ENCODE assay signal across 8 cellular contexts in genomic region chr2:98731709-98732349, GRCh38. TPM values are rescaled to one million over a fixed set of nuclear protein-coding genes. Genes with fewer than 3 reads are reported as not detected.
DNase-seq lines count a peak whose midpoint lies in the region; ATAC-seq, FAIRE-seq and TF ChIP-seq lines count a peak whose summit lies in the region.

No MANE protein-coding gene starts in this region.

- in situ Hi-C loops in GM12878 (cut with MboI) = no loop called here

- H4K20me1 ChIP-seq in GM12878 (ENCODE audit: control insufficient read depth, insufficient read depth) = no peaks in the 10 kb centered on the region

- H3K79me2 ChIP-seq in GM12878 (ENCODE audit: control insufficient read depth, insufficient read depth, low read length) = no peaks in the 10 kb centered on the region; the same call in 1 of the 2 replicates

- H3K4me1 ChIP-seq in A549 = peaks cover 13% of the 10 kb centered on the region; the same call in 2 of the 3 replicates
- no peaks in the 10 kb centered on the region; the same call in 1 of the 2 replicates for H3K4me1 ChIP-seq in GM12878 (ENCODE audit: control insufficient read depth, insufficient read depth, low read length)
- peaks cover 11% of the 10 kb centered on the region for H3K4me1 ChIP-seq in mesenchymal stem cell (ENCODE audit: control insufficient read depth, insufficient read depth, low read depth, low read length)

- TF ChIP-seq RAD21 in A549 (conservative IDR thresholded peaks at IDR 0.05 in 1 of 2, IDR thresholded peaks at IDR 0.05 in 1 of 2) (no peak), GM12878 (IDR thresholded peaks at IDR 0.05; ENCODE audit: insufficient read depth, low read depth, low read length) (no peak)

- DNase-seq in A549 (ENCODE audit: low read depth in 1 of 2, low spot score in 1 of 2) (no peak), HFFc6 (no peak), GM12878 (ENCODE audit: low read depth, low spot score) (no peak), mesenchymal stem cell (no peak), A172 (ENCODE audit: low spot score) (no peak), T1000 (lab: John Stamatoyannopoulos, UW) (no peak), C1 segment of cervical spinal cord (lab: John Stamatoyannopoulos, UW) (no peak), DMS153 (lab: John Stamatoyannopoulos, UW) (no peak)

- CTCF ChIA-PET in A549 (lab: Yijun Ruan, JAX) (no interaction called here), GM12878 (lab: Yijun Ruan, JAX) (interaction anchor here (1.5 to 1.8 kb wide), 4 partner anchors 14 to 86 kb away, joined by 3 to 5 read pairs (median 4); no protein-coding TSS in a partner anchor)

- H3K4me2 ChIP-seq in A549 (peak overlapping the region; percentile 94), GM12878 (ENCODE audit: control insufficient read depth, insufficient read depth) (peak overlapping the region; percentile 78), mesenchymal stem cell (ENCODE audit: low read length, poor library complexity, severe bottlenecking) (peak overlapping the region; percentile 98)

- no peak overlapping the region for H3K14ac ChIP-seq in mesenchymal stem cell (ENCODE audit: low read length in 2 of 2)

- no peaks in the 10 kb centered on the region for H3K9me3 ChIP-seq in A549
- H3K9me3 ChIP-seq in GM12878 (replicated peaks; ENCODE audit: control insufficient read depth, insufficient read depth, low read length) = no peaks in the 10 kb centered on the region; the same call in 2 of the 3 replicates
- no peaks in the 10 kb centered on the region for H3K9me3 ChIP-seq in mesenchymal stem cell (ENCODE audit: control insufficient read depth, low read length)

- no peak overlapping the region for H3K27ac Mint-ChIP-seq in HFFc6

- no peak overlapping the region for H2BK5ac ChIP-seq in mesenchymal stem cell (ENCODE audit: low read depth, low read length, poor library complexity, severe bottlenecking)

- 55% methylated on average over 12 of the region's 13 CpGs for WGBS in A549 (ENCODE audit: missing lambda C conversion rate)
- WGBS in GM12878 (ENCODE audit: insufficient coverage, insufficient replicate concordance, low lambda C conversion rate, missing lambda C conversion rate) = 7% methylated on average over 13 of the region's 13 CpGs
- 24% methylated on average over 9 of the region's 13 CpGs for WGBS in mesenchymal stem cell

- no peak for TF ChIP-seq EP300 in A549 (IDR thresholded peaks at IDR 0.05)
- no peak for TF ChIP-seq EP300 in GM12878 (IDR thresholded peaks at IDR 0.05; ENCODE audit: borderline replicate concordance in 1 of 2, control insufficient read depth in 1 of 2, low read depth in 2 of 2, low read length in 2 of 2)

- TSS peak; percentile 88 for BruUV-seq in GM12878 (replicated peaks; lab: Mats Ljungman, UMichigan)

- no peak overlapping the region for H3K23ac ChIP-seq in mesenchymal stem cell (ENCODE audit: low read length in 2 of 2)

- no peak overlapping the region for H2BK12ac ChIP-seq in mesenchymal stem cell (ENCODE audit: low read length in 2 of 2)

- 0 out of 2 replicates have a peak, but pooled peaks cover 3% of the 10 kb centered on the region for H3K36me3 Mint-ChIP-seq in HFFc6 (ENCODE audit: low read depth)

- no peak overlapping the region for H3K4ac ChIP-seq in mesenchymal stem cell (ENCODE audit: low read depth in 1 of 2, low read length in 2 of 2)

- no peaks in the 10 kb centered on the region for H3K36me3 ChIP-seq in GM12878 (ENCODE audit: control insufficient read depth in 2 of 2, insufficient read depth in 2 of 2, low read length in 1 of 2)
- no peaks in the 10 kb centered on the region for H3K36me3 ChIP-seq in mesenchymal stem cell (ENCODE audit: control insufficient read depth in 1 of 2, insufficient read depth in 2 of 2, low read depth in 1 of 2, low read length in 2 of 2)

- SMC1A ChIA-PET in GM12878 (lab: Charles Lee; ENCODE audit: uncharacterized antibody, unreplicated experiment) = interaction anchor here (1.1 to 7.4 kb wide), 5 partner anchors 10 to 26 kb away, joined by 3 to 37 read pairs (median 7); no protein-coding TSS in a partner anchor

- H3K27me3 ChIP-seq in GM12878 (replicated peaks in 1 of 2; ENCODE audit: control insufficient read depth in 2 of 2, insufficient read depth in 2 of 2, low read length in 1 of 2) (no peaks in the 10 kb centered on the region; a peak in 1 of 4 replicates), mesenchymal stem cell (ENCODE audit: control insufficient read depth in 1 of 2, insufficient read depth in 1 of 2, low read length in 2 of 2) (peaks cover 46 to 59% of the 10 kb centered on the region in 2 experiments)

- ATAC-seq in A549 (no peak), GM12878 (no peak)

- no peak overlapping the region for H2BK15ac ChIP-seq in mesenchymal stem cell (ENCODE audit: low read depth, poor library complexity, severe bottlenecking)

- H3K9ac ChIP-seq in GM12878 (ENCODE audit: control insufficient read depth, insufficient read depth, low read length) (peak overlapping the region; percentile 67; the same call in 1 of the 2 replicates), mesenchymal stem cell (ENCODE audit: low read length) (peak overlapping the region; percentile 73)

- TF ChIP-seq POLR2A in A549 (IDR thresholded peaks at IDR 0.05; ENCODE audit: low read length) (no peak), GM12878 (IDR thresholded peaks at IDR 0.05; ENCODE audit: low read depth, low read length) (no peak)

- POLR2A ChIA-PET in A549 (lab: Yijun Ruan, JAX) (interaction anchor here (0.6 kb wide), 1 partner anchor 584 kb away, joined by 3 read pairs; no protein-coding TSS in a partner anchor), GM12878 (lab: Charles Lee) (interaction anchor here (1.0 to 3.2 kb wide), 2 partner anchors 23 to 27 kb away, joined by 3 to 16 read pairs; no protein-coding TSS in a partner anchor)

- TF ChIP-seq CTCF in A549 (IDR thresholded peaks at IDR 0.05) (no peak), HFFc6 (IDR thresholded peaks at IDR 0.05) (no peak), GM12878 (IDR thresholded peaks at IDR 0.05 in 2 of 3, conservative IDR thresholded peaks at IDR 0.05 in 1 of 3; ENCODE audit: control insufficient read depth in 2 of 3, extremely low read depth in 1 of 3, insufficient read depth in 1 of 3, low read depth in 3 of 3, low read length in 3 of 3) (no peak)

- H3K9me3 Mint-ChIP-seq in HFFc6 = no peaks in the 10 kb centered on the region

- H2AK5ac ChIP-seq in mesenchymal stem cell (ENCODE audit: low read length, severe bottlenecking) = no peak overlapping the region

- H3K27ac ChIP-seq in A549 (peak overlapping the region; percentile 75 to 89; a peak in 5 of 6 replicates), GM12878 (ENCODE audit: control insufficient read depth, insufficient read depth) (no peak overlapping the region), mesenchymal stem cell (ENCODE audit: low read length, poor library complexity, severe bottlenecking) (no peak overlapping the region)

- RAD21 ChIA-PET in GM12878 (lab: Charles Lee; ENCODE audit: unreplicated experiment) = interaction anchor here (1.0 to 2.6 kb wide), 4 partner anchors 26 to 605 kb away, joined by 3 to 11 read pairs (median 6); partner anchors contain the start of gene EIF5B

- H3K18ac ChIP-seq in mesenchymal stem cell (ENCODE audit: low read depth in 1 of 2, low read length in 2 of 2) = no peak overlapping the region

- FAIRE-seq in A549 (lab: Jason Lieb, UNC) = no peak
- peak; percentile 78 for FAIRE-seq in GM12878 (lab: Jason Lieb, UNC)

- H3K4me3 ChIP-seq in A549 (peak overlapping the region; percentile 85), GM12878 (peak overlapping the region; percentile 80), mesenchymal stem cell (ENCODE audit: insufficient read depth in 1 of 2, low read depth in 1 of 2, low read length in 2 of 2) (peak overlapping the region; percentile 70 to 76)

- H2AFZ ChIP-seq in GM12878 (ENCODE audit: control insufficient read depth, low read depth, low read length) (peak overlapping the region; percentile 72), mesenchymal stem cell (ENCODE audit: low read depth, low read length) (peak overlapping the region; percentile 82)

- H4K91ac ChIP-seq in mesenchymal stem cell (ENCODE audit: low read length) = no peak overlapping the region

- peaks cover 32% of the 10 kb centered on the region for H3K27me3 Mint-ChIP-seq in HFFc6 (ENCODE audit: insufficient read depth)

- intact Hi-C loops in GM12878 (cut with micrococcal nuclease; ENCODE audit: unreplicated experiment) = loop anchor here (2.0 kb wide), 1 partner anchor 105 kb away; no protein-coding TSS in a partner anchor

- H3K4me1 Mint-ChIP-seq in HFFc6 (ENCODE audit: low read depth) = peaks cover 6% of the 10 kb centered on the region; the same call in 1 of the 2 replicates

- H3K79me1 ChIP-seq in mesenchymal stem cell (replicated peaks; ENCODE audit: low read length, poor library complexity, severe bottlenecking) = no peaks in the 10 kb centered on the region

- peak overlapping the region; percentile 72 for H3K4me3 Mint-ChIP-seq in HFFc6

- H4K8ac ChIP-seq in mesenchymal stem cell (ENCODE audit: low read length) = no peak overlapping the region

- no peak overlapping the region for H2BK120ac ChIP-seq in mesenchymal stem cell (ENCODE audit: low read depth, low read length)

RNA-seq across cellular contexts. Expression of gene MGAT4A, which starts 0.9 kb away (rescaled TPM):
- polyA plus RNA-seq in A549 (2011; rRNA removed) (2.3 and 2.6 TPM in 2 replicates), A549 (2017; fragmentation: RNase III; extraction: RNeasy Plus Mini Kit Qiagen cat#74134 plus additional on column Dnase treatment) (0.61 to 0.77 TPM (median 0.75 TPM) in 3 replicates), GM12878 (2011; rRNA removed) (4.3 and 9.5 TPM in 2 replicates), GM12878 (2014; fragmentation: Illumina TruSeq; extraction: Trizol) (13.3 and 13.6 TPM in 2 replicates), GM12878 (2014; fragmentation: Nextera tagmentation; extraction: Ambion mirVana) (10 to 100 TPM; 10.2 to 11.9 TPM), GM12878 (2014; rRNA removed) (8.6 and 13.8 TPM in 2 replicates), GM12878 (2016; fragmentation: Nextera tagmentation; extraction: Ambion mirVana) (10 to 100 TPM; 18.4 to 22.7 TPM)
- 0.67 and 0.89 TPM in 2 replicates for polyA plus RNA-seq in A549 (2012; cell fraction: cytosol; rRNA removed)
- 0.53 and 0.88 TPM in 2 replicates for polyA plus RNA-seq in A549 (2012; cell fraction: nucleus; rRNA removed)
- polyA minus RNA-seq in A549 (2011; rRNA and poly(A)+ RNA removed) = 0.78 and 1.1 TPM in 2 replicates
- total RNA-seq in HFFc6 (2021; fragmentation: NEBNext Ultra II Directional; extraction: Animal tissue kit (Norgen Biotek cat#: 25700)) = under 1 TPM in 1 of 6 experiments, not detected in 5; 0.14 TPM
- 42.2 and 48.0 TPM in 2 replicates for total RNA-seq in GM12878 (2013; cell fraction: nucleolus; rRNA removed)
- total RNA-seq in GM12878 (2014; rRNA removed) (12.8 and 13.2 TPM in 2 replicates), GM12878 (2014; rRNA removed; fragmentation: Illumina TruSeq; extraction: Trizol) (16.8 and 18.4 TPM in 2 replicates), GM12878 (2021) (23.1 and 23.4 TPM in 2 replicates)
- polyA plus RNA-seq in GM12878 (2011; ENCODE audit: low read depth) = 3.3 TPM
- 1.2 and 2.1 TPM in 2 replicates for polyA plus RNA-seq in GM12878 (2011; cell fraction: cytosol; rRNA removed)
- polyA plus RNA-seq in GM12878 (2011; cell fraction: nucleus; rRNA removed) = 2.4 and 2.7 TPM in 2 replicates
- polyA plus RNA-seq in GM12878 (2012) = 2.3 and 4.2 TPM in 2 replicates
- polyA minus RNA-seq in GM12878 (2011; rRNA and poly(A)+ RNA removed) = 4.2 and 9.4 TPM in 2 replicates
- 0.67 and 1.6 TPM in 2 replicates for polyA minus RNA-seq in GM12878 (2011; cell fraction: cytosol; rRNA and poly(A)+ RNA removed)
- polyA minus RNA-seq in GM12878 (2011; cell fraction: nucleus; rRNA and poly(A)+ RNA removed) = 3.1 and 4.4 TPM in 2 replicates
- polyA plus RNA-seq in mesenchymal stem cell (2013, experiment 1 of 2) = 0.33 TPM
- polyA plus RNA-seq in mesenchymal stem cell (2013, experiment 2 of 2) = 0.48 TPM
- total RNA-seq in A172 (2014; rRNA removed; shearing (Covaris generic)) = 8.0 and 15.5 TPM in 2 replicates

Comparison
In these comparisons a context has a peak if more than half of its experiments do, and no peak if none do; other contexts are left out.
1. H3K27ac ChIP-seq: peak in A549 (2 of 2); none in GM12878 (single experiment) and mesenchymal stem cell (single experiment).
2. Peak in every context shown above with its lines, with median percentiles within 50 percentile points of each other: H3K4me2 ChIP-seq and H3K4me3 ChIP-seq.